20 cellular contexts compared by ENCODE assay signal in the genomic region with DNA sequence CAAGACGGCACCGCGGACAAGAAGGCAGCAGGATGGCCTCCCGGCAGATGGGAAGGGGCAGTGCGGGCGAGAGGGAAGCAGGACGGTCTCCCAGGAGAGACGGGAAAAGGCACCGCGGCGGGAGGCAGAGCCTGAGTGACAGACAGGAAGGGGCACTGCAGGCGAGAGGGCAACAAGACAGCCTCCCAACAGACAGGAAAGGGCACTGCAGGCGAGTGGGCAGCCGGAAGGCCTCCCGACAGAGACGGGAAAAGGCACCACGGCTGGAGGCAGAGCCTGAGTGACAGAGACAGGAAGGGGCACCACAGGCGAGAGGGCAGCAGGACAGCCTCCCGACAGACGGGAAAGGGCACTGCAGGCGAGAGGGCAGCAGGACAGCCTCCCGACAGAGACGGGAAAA. TPM values are rescaled to one million over a fixed set of nuclear protein-coding genes. Genes with fewer than 3 reads are reported as not detected.
DNase-seq lines count a peak whose midpoint lies in the region; ATAC-seq, FAIRE-seq and TF ChIP-seq lines count a peak whose summit lies in the region.
"Had no signal": no experiment of that assay in that cellular context is flagged by ENCODE, and none has a peak within 500 bp of the region (broad histone marks: within the 10 kb centered on the region; RNA-seq: fewer than 3 reads in every experiment).

No MANE protein-coding gene starts in this region.

- H3K23ac ChIP-seq in H9 (ENCODE audit: insufficient read length, low read depth, low read length) (no peak overlapping the region), H1 (ENCODE audit: insufficient read length) (no peak overlapping the region)

- no peak for TF ChIP-seq EP300 in H1 (IDR thresholded peaks at IDR 0.05; ENCODE audit: borderline replicate concordance in 1 of 2, low read depth in 2 of 2, low read length in 2 of 2)

- no CpG with 5 or more reads among the region's 23 CpGs for WGBS in H9 (ENCODE audit: extremely low coverage, insufficient read length, low lambda C conversion rate)
- WGBS in H1 (ENCODE audit: extremely low coverage in 1 of 2, insufficient coverage in 1 of 2, insufficient read length in 1 of 2, insufficient replicate concordance in 2 of 2, low coverage in 1 of 2, low lambda C conversion rate in 2 of 2, missing lambda C conversion rate in 1 of 2), 2 experiments, result 73% methylated on average over 23 of the region's 23 CpGs; no CpG with 5 or more reads in 1 of the 2 experiments

- H3K27ac Mint-ChIP-seq in activated CD8-positive, alpha-beta T cell treated with anti-CD3 and anti-CD28 coated beads, Interleukin-2, amount 10 ng/mL, durations not matched to agents 7 days and 5 days, result peak overlapping the region; percentile 36
- H3K27ac Mint-ChIP-seq in activated CD8-positive, alpha-beta T cell treated with anti-CD3 and anti-CD28 coated beads for 36 hours, result no peak overlapping the region
- peak overlapping the region in 2 of 3 experiments; percentile 23 to 69; a peak in 2 of 7 replicates for H3K27ac Mint-ChIP-seq in H9
- peak overlapping the region; percentile 84 for H3K27ac Mint-ChIP-seq in nephron progenitor cell
- H3K27ac Mint-ChIP-seq in activated T-cell treated with anti-CD3 and anti-CD28 coated beads, Interleukin-2, amount 50 U/mL, for 72 hours, result no peak overlapping the region
- H3K27ac Mint-ChIP-seq: CD8-positive, alpha-beta T cell had no signal

- no peak overlapping the region for H4K8ac ChIP-seq in H9 (replicated peaks; ENCODE audit: insufficient read length, low read depth, low read length)
- H4K8ac ChIP-seq in H1 (ENCODE audit: extremely low read depth, insufficient read depth, low read length), result no peak overlapping the region; the same call in 1 of the 2 replicates

- H3K14ac ChIP-seq in H9 (ENCODE audit: insufficient read depth, low read length) (no peak overlapping the region), H1 (ENCODE audit: insufficient read length) (no peak overlapping the region)

- no peak for FAIRE-seq in H1 (lab: Jason Lieb, UNC)
- FAIRE-seq: A549, H54 had no signal

- H3K56ac ChIP-seq in H9 (ENCODE audit: insufficient read length, low read depth, low read length) (no peak overlapping the region), H1 (replicated peaks; ENCODE audit: insufficient read length, low read depth, low read length) (no peak overlapping the region)

- H3K4ac ChIP-seq in H9 (ENCODE audit: low read depth, low read length) (no peak overlapping the region), H1 (replicated peaks; ENCODE audit: insufficient read length, low read depth, low read length) (no peak overlapping the region)

- H3K79me1 ChIP-seq in H9 (ENCODE audit: insufficient read depth, low read depth, low read length, poor library complexity, severe bottlenecking), result no peaks in the 10 kb centered on the region
- H3K79me1 ChIP-seq in H1 (ENCODE audit: low read depth, low read length), result peaks cover 4% of the 10 kb centered on the region

- H3K4me1 Mint-ChIP-seq in activated CD8-positive, alpha-beta T cell treated with anti-CD3 and anti-CD28 coated beads, Interleukin-2, amount 10 ng/mL, durations not matched to agents 7 days and 5 days (ENCODE audit: low read depth), result peaks cover 13% of the 10 kb centered on the region
- H3K4me1 Mint-ChIP-seq in activated CD8-positive, alpha-beta T cell treated with anti-CD3 and anti-CD28 coated beads for 36 hours (ENCODE audit: low read depth), result peaks cover 24% of the 10 kb centered on the region
- no peaks in the 10 kb centered on the region for H3K4me1 Mint-ChIP-seq in H9
- H3K4me1 Mint-ChIP-seq in nephron progenitor cell, result no peaks in the 10 kb centered on the region
- H3K4me1 Mint-ChIP-seq in activated T-cell treated with anti-CD3 and anti-CD28 coated beads, Interleukin-2, amount 50 U/mL, for 72 hours (ENCODE audit: low read depth), result peaks cover 20% of the 10 kb centered on the region

- H3K79me2 ChIP-seq in H9 (ENCODE audit: insufficient read depth, low read length) (no peaks in the 10 kb centered on the region; the same call in 1 of the 2 replicates), H1 (ENCODE audit: control insufficient read depth in 1 of 2, insufficient read depth in 2 of 2, low read length in 2 of 2) (peaks cover 0 to 24% of the 10 kb centered on the region in 2 experiments; a peak in 2 of 4 replicates)

- H3K4me2 ChIP-seq in H9 (ENCODE audit: insufficient read depth, insufficient read length, low read length) (no peak overlapping the region), H1 (ENCODE audit: insufficient read depth in 1 of 2, low read depth in 2 of 2, low read length in 2 of 2) (no peak overlapping the region)
- H3K4me2 ChIP-seq: A549 had no signal

- H3K4me1 ChIP-seq in H9 (ENCODE audit: insufficient read depth, low read length) (no peaks in the 10 kb centered on the region), H1 (replicated peaks in 1 of 4; ENCODE audit: control insufficient read depth in 3 of 4, insufficient read depth in 4 of 4, low read length in 3 of 4) (no peaks in the 10 kb centered on the region; a peak in 1 of 7 replicates)

- TF ChIP-seq POLR2A in H1 (IDR thresholded peaks at IDR 0.05; ENCODE audit: control extremely low read depth in 1 of 2, low read depth in 2 of 2, low read length in 2 of 2), result no peak

- no peak overlapping the region for H2BK5ac ChIP-seq in H9 (ENCODE audit: insufficient read length, low read length)
- H2BK5ac ChIP-seq in H1 (ENCODE audit: low read depth, low read length), result peak overlapping the region; percentile 10; the same call in 1 of the 2 replicates

- CTCF ChIA-PET in activated CD8-positive, alpha-beta T cell treated with anti-CD3 and anti-CD28 coated beads, Interleukin-2, amount 10 ng/mL, durations not matched to agents 7 days and 5 days (lab: Charles Lee), result no interaction called here
- CTCF ChIA-PET in activated CD8-positive, alpha-beta T cell treated with anti-CD3 and anti-CD28 coated beads for 36 hours (lab: Charles Lee), result no interaction called here
- CTCF ChIA-PET in H1 (lab: Charles Lee; ENCODE audit: partially characterized antibody), result interaction anchor here (1.0 to 1.4 kb wide), 2 partner anchors 20 to 180 kb away, joined by 3 read pairs; no protein-coding TSS in a partner anchor

- no peak overlapping the region for H3K27ac ChIP-seq in H9 (ENCODE audit: insufficient read length, low read depth, low read length)
- no peak overlapping the region for H3K27ac ChIP-seq in H1 (ENCODE audit: low read depth, low read length)
- H3K27ac ChIP-seq: A549 had no signal

- POLR2A ChIA-PET in activated CD8-positive, alpha-beta T cell treated with anti-CD3 and anti-CD28 coated beads, Interleukin-2, amount 10 ng/mL, durations not matched to agents 7 days and 5 days (lab: Charles Lee), result no interaction called here
- POLR2A ChIA-PET in activated CD8-positive, alpha-beta T cell treated with anti-CD3 and anti-CD28 coated beads for 36 hours (lab: Charles Lee), result interaction anchor here (0.9 kb wide), 1 partner anchor 23 kb away, joined by 3 read pairs; no protein-coding TSS in a partner anchor
- POLR2A ChIA-PET in H1 (lab: Charles Lee; ENCODE audit: partially characterized antibody), result no interaction called here

- H4K91ac ChIP-seq in H9 (ENCODE audit: insufficient read length, low read depth, low read length) (no peak overlapping the region), H1 (replicated peaks; ENCODE audit: insufficient read length, low read length) (no peak overlapping the region)

- H2AK5ac ChIP-seq in H9 (ENCODE audit: insufficient read length, low read length) (no peak overlapping the region), H1 (ENCODE audit: low read depth, low read length) (no peak overlapping the region)

- no peak overlapping the region for H3K4me3 Mint-ChIP-seq in activated CD8-positive, alpha-beta T cell treated with anti-CD3 and anti-CD28 coated beads, Interleukin-2, amount 10 ng/mL, durations not matched to agents 7 days and 5 days
- H3K4me3 Mint-ChIP-seq in activated CD8-positive, alpha-beta T cell treated with anti-CD3 and anti-CD28 coated beads for 36 hours, result no peak overlapping the region
- no peak overlapping the region for H3K4me3 Mint-ChIP-seq in H9
- no peak overlapping the region for H3K4me3 Mint-ChIP-seq in nephron progenitor cell
- no peak overlapping the region for H3K4me3 Mint-ChIP-seq in activated T-cell treated with anti-CD3 and anti-CD28 coated beads, Interleukin-2, amount 50 U/mL, for 72 hours
- H3K4me3 Mint-ChIP-seq: CD8-positive, alpha-beta T cell had no signal

- no peak overlapping the region for H4K5ac ChIP-seq in H9 (ENCODE audit: insufficient read length, low read depth, low read length)
- no peak overlapping the region for H4K5ac ChIP-seq in H1 (ENCODE audit: insufficient read length, low read depth, low read length)

- ATAC-seq in activated CD8-positive, alpha-beta T cell treated with anti-CD3 and anti-CD28 coated beads, Interleukin-2, amount 10 ng/mL, durations not matched to agents 7 days and 5 days, result no peak
- ATAC-seq in activated CD8-positive, alpha-beta T cell treated with anti-CD3 and anti-CD28 coated beads for 36 hours, result no peak
- no peak for ATAC-seq in GM18858 (IDR thresholded peaks at IDR 0.05; ENCODE audit: unreplicated experiment)
- ATAC-seq in activated T-cell treated with anti-CD3 and anti-CD28 coated beads, Interleukin-2, amount 50 U/mL, for 72 hours (replicated peaks in 1 of 2), result no peak
- ATAC-seq: A549; CD8-positive, alpha-beta T cell had no signal

- no peak overlapping the region for H3K9ac ChIP-seq in H9 (ENCODE audit: extremely low read depth, insufficient read length, low read length)
- H3K9ac ChIP-seq in H1 (replicated peaks in 1 of 4; ENCODE audit: extremely low read depth in 1 of 4, low read depth in 3 of 4, low read length in 3 of 4), result no peak overlapping the region

- H2BK120ac ChIP-seq in H9 (ENCODE audit: low read depth, low read length, poor library complexity, severe bottlenecking), result no peak overlapping the region
- H2BK120ac ChIP-seq in H1 (replicated peaks; ENCODE audit: low read depth, low read length), result no peak overlapping the region

- peaks cover 54% of the 10 kb centered on the region for H3K36me3 Mint-ChIP-seq in activated CD8-positive, alpha-beta T cell treated with anti-CD3 and anti-CD28 coated beads, Interleukin-2, amount 10 ng/mL, durations not matched to agents 7 days and 5 days (ENCODE audit: low read depth)
- H3K36me3 Mint-ChIP-seq in activated CD8-positive, alpha-beta T cell treated with anti-CD3 and anti-CD28 coated beads for 36 hours (ENCODE audit: low read depth), result peaks cover 39% of the 10 kb centered on the region
- peaks cover 18 to 50% (median 45%) of the 10 kb centered on the region in 3 experiments; a peak in 6 of 7 replicates for H3K36me3 Mint-ChIP-seq in H9 (ENCODE audit: insufficient read depth in 1 of 3, low read depth in 3 of 3)
- H3K36me3 Mint-ChIP-seq in nephron progenitor cell (ENCODE audit: low read depth), result peaks cover 59% of the 10 kb centered on the region
- H3K36me3 Mint-ChIP-seq in activated T-cell treated with anti-CD3 and anti-CD28 coated beads, Interleukin-2, amount 50 U/mL, for 72 hours (ENCODE audit: insufficient read depth in 2 of 2), result peaks cover 5 to 22% of the 10 kb centered on the region in 2 donors

- intact Hi-C loops in activated CD8-positive, alpha-beta T cell treated with anti-CD3 and anti-CD28 coated beads for 36 hours (cut with micrococcal nuclease), result no loop called here

- H2BK20ac ChIP-seq in H9 (ENCODE audit: low read depth, low read length, poor library complexity, severe bottlenecking) (no peak overlapping the region), H1 (ENCODE audit: low read length) (no peak overlapping the region)

- H3K23me2 ChIP-seq in H9 (ENCODE audit: insufficient read length, low read depth, low read length, poor library complexity, severe bottlenecking), result no peaks in the 10 kb centered on the region
- no peaks in the 10 kb centered on the region for H3K23me2 ChIP-seq in H1 (ENCODE audit: low read depth, low read length)

- no peak for TF ChIP-seq CTCF in activated CD8-positive, alpha-beta T cell treated with anti-CD3 and anti-CD28 coated beads for 36 hours (IDR thresholded peaks at IDR 0.05)
- no peak for TF ChIP-seq CTCF in H9 (conservative IDR thresholded peaks at IDR 0.05)
- no peak for TF ChIP-seq CTCF in H1 (IDR thresholded peaks at IDR 0.05; ENCODE audit: control extremely low read depth in 1 of 3, insufficient read depth in 1 of 3, low read depth in 1 of 3, low read length in 3 of 3)
- no peak for TF ChIP-seq CTCF in nephron progenitor cell (IDR thresholded peaks at IDR 0.05)

- no peaks in the 10 kb centered on the region for H4K20me1 ChIP-seq in H9 (ENCODE audit: control insufficient read depth, insufficient read depth, insufficient read length)
- peaks cover 0 to 4% of the 10 kb centered on the region in 2 experiments for H4K20me1 ChIP-seq in H1 (replicated peaks in 1 of 2; ENCODE audit: control insufficient read depth in 1 of 2, insufficient read depth in 2 of 2, low read length in 2 of 2)

- no peak for DNase-seq in activated CD8-positive, alpha-beta T cell treated with anti-CD3 and anti-CD28 coated beads, Interleukin-2, amount 10 ng/mL, durations not matched to agents 7 days and 5 days
- no peak for DNase-seq in activated CD8-positive, alpha-beta T cell treated with anti-CD3 and anti-CD28 coated beads for 36 hours
- DNase-seq in H9, result no peak
- no peak for DNase-seq in H1 (ENCODE audit: low read depth in 1 of 2, low spot score in 2 of 2)
- DNase-seq in nephron progenitor cell, result no peak
- DNase-seq in activated T-cell treated with anti-CD3 and anti-CD28 coated beads, Interleukin-2, amount 50 U/mL, for 72 hours, result no peak
- DNase-seq in NCI-H526 (lab: John Stamatoyannopoulos, UW), result no peak
- DNase-seq: CD8-positive, alpha-beta T cell; DND-41; GF-D8; KG1; NCI-H1092; NCI-H2227 treated with DMSO at 0.1 percent for 48 hours; NCI-H526 treated with DMSO at 0.1 percent for 48 hours; NK-92 treated with Interleukin-12 subunit alpha and Interleukin-12 subunit beta, amount 100 ng/mL, for 24 hours; OCI-M1; RPMI8226 had no signal

- H3K4me3 ChIP-seq in H1 (ENCODE audit: extremely low read depth in 1 of 4, insufficient read depth in 2 of 4, low read depth in 3 of 4, low read length in 4 of 4), result no peak overlapping the region
- H3K4me3 ChIP-seq: A549 had no signal

- no peak overlapping the region for H3T11ph ChIP-seq in H9 (ENCODE audit: low read length)

- H3K27me3 ChIP-seq in H9 (ENCODE audit: insufficient read depth, low read length), result no peaks in the 10 kb centered on the region
- H3K27me3 ChIP-seq in H1 (replicated peaks in 1 of 4; ENCODE audit: control insufficient read depth in 3 of 4, extremely low read depth in 1 of 4, insufficient read depth in 3 of 4, low read length in 3 of 4), result no peaks in the 10 kb centered on the region

- no peak overlapping the region for H3K18ac ChIP-seq in H9 (ENCODE audit: insufficient read length, low read depth, low read length)
- no peak overlapping the region for H3K18ac ChIP-seq in H1 (ENCODE audit: extremely low read depth, low read length)

- TF ChIP-seq RAD21 in H1 (IDR thresholded peaks at IDR 0.05 in 1 of 2, conservative IDR thresholded peaks at IDR 0.05 in 1 of 2; ENCODE audit: low read depth in 2 of 2, low read length in 2 of 2), result no peak

- H3K36me3 ChIP-seq in H1 (ENCODE audit: control insufficient read depth in 2 of 4, insufficient read depth in 4 of 4, low read length in 3 of 4), result peaks cover 0 to 25% (median 15%) of the 10 kb centered on the region in 4 experiments; a peak in 5 of 8 replicates

- H2BK15ac ChIP-seq in H9 (ENCODE audit: low read depth, low read length) (no peak overlapping the region), H1 (ENCODE audit: low read length) (no peak overlapping the region)

- H2BK12ac ChIP-seq in H9 (ENCODE audit: insufficient read length, low read depth, low read length), result no peak overlapping the region
- H2BK12ac ChIP-seq in H1 (ENCODE audit: low read depth, low read length), result no peak overlapping the region

- no peaks in the 10 kb centered on the region for H3K27me3 Mint-ChIP-seq in activated CD8-positive, alpha-beta T cell treated with anti-CD3 and anti-CD28 coated beads, Interleukin-2, amount 10 ng/mL, durations not matched to agents 7 days and 5 days (ENCODE audit: low read depth)
- no peaks in the 10 kb centered on the region for H3K27me3 Mint-ChIP-seq in activated CD8-positive, alpha-beta T cell treated with anti-CD3 and anti-CD28 coated beads for 36 hours
- H3K27me3 Mint-ChIP-seq in H9 (ENCODE audit: low read depth), result no peaks in the 10 kb centered on the region
- H3K27me3 Mint-ChIP-seq in nephron progenitor cell (ENCODE audit: low read depth, poor library complexity), result no peaks in the 10 kb centered on the region
- H3K27me3 Mint-ChIP-seq in activated T-cell treated with anti-CD3 and anti-CD28 coated beads, Interleukin-2, amount 50 U/mL, for 72 hours (ENCODE audit: low read depth), result no peaks in the 10 kb centered on the region

- H2AFZ ChIP-seq in H9 (ENCODE audit: low read length) (no peak overlapping the region), H1 (ENCODE audit: low read length) (no peak overlapping the region)

- no peaks in the 10 kb centered on the region for H3K9me3 ChIP-seq in H9 (ENCODE audit: control insufficient read depth, low read depth, low read length)
- H3K9me3 ChIP-seq in H1 (ENCODE audit: insufficient read depth in 2 of 2, low read depth in 1 of 2, low read length in 1 of 2), result no peaks in the 10 kb centered on the region
- H3K9me3 ChIP-seq: A549 had no signal

- no peaks in the 10 kb centered on the region for H3K9me3 Mint-ChIP-seq in activated CD8-positive, alpha-beta T cell treated with anti-CD3 and anti-CD28 coated beads, Interleukin-2, amount 10 ng/mL, durations not matched to agents 7 days and 5 days (ENCODE audit: insufficient read depth)
- no peaks in the 10 kb centered on the region for H3K9me3 Mint-ChIP-seq in activated CD8-positive, alpha-beta T cell treated with anti-CD3 and anti-CD28 coated beads for 36 hours
- H3K9me3 Mint-ChIP-seq in H9, result no peaks in the 10 kb centered on the region
- no peaks in the 10 kb centered on the region for H3K9me3 Mint-ChIP-seq in nephron progenitor cell
- H3K9me3 Mint-ChIP-seq in activated T-cell treated with anti-CD3 and anti-CD28 coated beads, Interleukin-2, amount 50 U/mL, for 72 hours, result no peaks in the 10 kb centered on the region
- H3K9me3 Mint-ChIP-seq: CD8-positive, alpha-beta T cell had no signal

RNA-seq across cellular contexts. Expression of a gene that starts 32.6 kb away (rescaled TPM):
- total RNA-seq in activated CD8-positive, alpha-beta T cell treated with anti-CD3 and anti-CD28 coated beads, Interleukin-2, amount 10 ng/mL, durations not matched to agents 7 days and 5 days, result 10 to 100 TPM; 85.0 to 85.9 TPM
- total RNA-seq in activated CD8-positive, alpha-beta T cell treated with anti-CD3 and anti-CD28 coated beads for 36 hours, result 10 to 100 TPM; 55.5 to 56.6 TPM
- 36.7 and 39.0 TPM in 2 replicates for total RNA-seq in H9 (2021)
- total RNA-seq in H1 (2021; fragmentation: NEBNext Ultra II Directional; extraction: Animal tissue kit (Norgen Biotek cat#: 25700)), result 36.5 and 37.5 TPM in 2 replicates
- 19.3 and 27.0 TPM in 2 replicates for polyA plus RNA-seq in H1 (2011; rRNA removed)
- 27.8 TPM for polyA plus RNA-seq in H1 (2011; cell fraction: cytosol; rRNA removed)
- polyA plus RNA-seq in H1 (2011; cell fraction: nucleus; rRNA removed), result 39.1 TPM
- 26.5 to 35.1 TPM (median 27.7 TPM) in 4 replicates for polyA plus RNA-seq in H1 (2012, experiment 1 of 2)
- polyA plus RNA-seq in H1 (2012, experiment 2 of 2), result 6.7 TPM
- polyA plus RNA-seq in H1 (2013, experiment 1 of 2), result 28.8 TPM
- polyA plus RNA-seq in H1 (2013, experiment 2 of 2), result 31.5 TPM
- polyA minus RNA-seq in H1 (2011; rRNA and poly(A)+ RNA removed), result 42.9 and 63.2 TPM in 2 replicates
- polyA minus RNA-seq in H1 (2011; cell fraction: cytosol; rRNA and poly(A)+ RNA removed), result 34.9 TPM
- polyA minus RNA-seq in H1 (2011; cell fraction: nucleus; rRNA and poly(A)+ RNA removed), result 36.6 TPM
- 10 to 100 TPM; 68.6 to 68.8 TPM for total RNA-seq in activated T-cell treated with anti-CD3 and anti-CD28 coated beads, Interleukin-2, amount 50 U/mL, for 72 hours

RNA-seq across cellular contexts. Expression of a gene that starts 59.7 kb away (rescaled TPM):
- total RNA-seq in activated CD8-positive, alpha-beta T cell treated with anti-CD3 and anti-CD28 coated beads, Interleukin-2, amount 10 ng/mL, durations not matched to agents 7 days and 5 days, result 10 to 100 TPM; 17.4 to 18.9 TPM
- 10 to 100 TPM; 14.8 to 17.0 TPM for total RNA-seq in activated CD8-positive, alpha-beta T cell treated with anti-CD3 and anti-CD28 coated beads for 36 hours
- total RNA-seq in H9 (2021), result 11.5 and 13.2 TPM in 2 replicates
- 13.1 and 15.9 TPM in 2 replicates for total RNA-seq in H1 (2021; fragmentation: NEBNext Ultra II Directional; extraction: Animal tissue kit (Norgen Biotek cat#: 25700))
- polyA plus RNA-seq in H1 (2011; rRNA removed), result 28.6 and 29.2 TPM in 2 replicates
- 27.6 TPM for polyA plus RNA-seq in H1 (2011; cell fraction: cytosol; rRNA removed)
- polyA plus RNA-seq in H1 (2011; cell fraction: nucleus; rRNA removed), result 64.2 TPM
- 15.2 to 20.9 TPM (median 17.5 TPM) in 4 replicates for polyA plus RNA-seq in H1 (2012, experiment 1 of 2)
- polyA plus RNA-seq in H1 (2012, experiment 2 of 2), result 1.8 TPM
- 12.5 TPM for polyA plus RNA-seq in H1 (2013, experiment 1 of 2)
- polyA plus RNA-seq in H1 (2013, experiment 2 of 2), result 9.2 TPM
- polyA minus RNA-seq in H1 (2011; rRNA and poly(A)+ RNA removed), result 11.8 and 15.3 TPM in 2 replicates
- polyA minus RNA-seq in H1 (2011; cell fraction: cytosol; rRNA and poly(A)+ RNA removed), result 10.3 TPM
- polyA minus RNA-seq in H1 (2011; cell fraction: nucleus; rRNA and poly(A)+ RNA removed), result 18.0 TPM
- total RNA-seq in activated T-cell treated with anti-CD3 and anti-CD28 coated beads, Interleukin-2, amount 50 U/mL, for 72 hours, result 10 to 100 TPM; 14.2 to 14.9 TPM

Comparison
In these comparisons a context has a peak if more than half of its experiments do, and no peak if none do; other contexts are left out.
1. H3K27ac Mint-ChIP-seq: peak in activated CD8-positive, alpha-beta T cell treated with anti-CD3 and anti-CD28 coated beads, Interleukin-2, amount 10 ng/mL, durations not matched to agents 7 days and 5 days (single experiment), H9 (2 of 3) and nephron progenitor cell (single experiment); none in activated CD8-positive, alpha-beta T cell treated with anti-CD3 and anti-CD28 coated beads for 36 hours (single experiment) and activated T-cell treated with anti-CD3 and anti-CD28 coated beads, Interleukin-2, amount 50 U/mL, for 72 hours (single experiment).